In genomic region chr2:54704238-54704637, GRCh38 we compare ENCODE assay signal across 1 cellular context.
TF ChIP-seq lines count a peak whose summit lies in the region.

No MANE protein-coding gene starts in this region.

TF ChIP-seq in HCT116, 20 proteins besides CTCF, POLR2A, EP300 and RAD21 (continued from another document):
- TF ChIP-seq ZBTB33 (IDR thresholded peaks at IDR 0.05; ENCODE audit: extremely low read depth, insufficient replicate concordance, low read length) (no peak), SRF (IDR thresholded peaks at IDR 0.05; ENCODE audit: low read depth) (no peak), ZNF274 (IDR thresholded peaks at IDR 0.05; ENCODE audit: low read depth, low read length) (no peak), CBX3 (IDR thresholded peaks at IDR 0.05; ENCODE audit: low read depth) (no peak), EZH2 (IDR thresholded peaks at IDR 0.05) (no peak), POLR2AphosphoS5 (IDR thresholded peaks at IDR 0.05; ENCODE audit: low read depth, low read length) (no peak), REST (IDR thresholded peaks at IDR 0.05; ENCODE audit: low read depth) (no peak), MAX (IDR thresholded peaks at IDR 0.05) (no peak), EGR1 (IDR thresholded peaks at IDR 0.05; ENCODE audit: low read depth) (no peak)
